35 cellular contexts compared by ENCODE assay signal in the genomic region with DNA sequence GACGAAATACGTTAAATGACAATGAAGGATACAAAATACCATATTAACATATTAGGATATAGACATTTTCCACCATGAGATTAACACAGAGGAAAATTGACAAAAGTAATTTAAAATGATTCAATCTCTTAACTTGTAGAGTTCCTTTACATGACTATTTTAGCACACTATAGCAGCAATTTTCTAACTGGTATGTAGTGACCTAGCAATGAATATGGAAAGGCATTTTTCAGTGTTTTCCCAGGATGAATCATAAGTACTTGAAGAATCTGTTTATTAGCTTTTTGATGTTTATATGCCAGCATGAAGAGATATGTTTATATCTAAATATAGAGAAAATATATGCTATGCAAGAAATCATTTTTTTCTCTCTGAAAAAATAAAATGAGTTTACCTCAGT.
"Had no signal": no experiment of that assay in that cellular context is flagged by ENCODE, and none has a peak within 500 bp of the region (broad histone marks: within the 10 kb centered on the region; RNA-seq: fewer than 3 reads in every experiment).

No MANE protein-coding gene starts in this region.

- H3K4me3 ChIP-seq: ascending aorta, breast epithelium, cardiac muscle cell, colonic mucosa, esophagus squamous epithelium, gastroesophageal sphincter had no signal

- H3K27ac Mint-ChIP-seq: activated CD4-positive, alpha-beta memory T cell treated with anti-CD3 and anti-CD28 coated beads for 36 hours; activated CD4-positive, alpha-beta T cell treated with anti-CD3 and anti-CD28 coated beads for 36 hours; activated CD4-positive, alpha-beta T cell treated with anti-CD3 and anti-CD28 coated beads, Interleukin-2, amount 10 ng/mL, durations not matched to agents 24 days and 14 days; activated CD8-positive, alpha-beta memory T cell treated with anti-CD3 and anti-CD28 coated beads, Interleukin-2, amount 10 ng/mL, durations not matched to agents 7 days and 5 days; activated CD8-positive, alpha-beta T cell treated with anti-CD3 and anti-CD28 coated beads, Interleukin-2, amount 10 ng/mL, durations not matched to agents 7 days and 5 days; activated naive CD4-positive, alpha-beta T cell treated with anti-CD3 and anti-CD28 coated beads for 36 hours; activated naive CD4-positive, alpha-beta T cell treated with anti-CD3 and anti-CD28 coated beads, Interleukin-2, amount 50 U/mL, for 72 hours; activated naive CD8-positive, alpha-beta T cell treated with anti-CD3 and anti-CD28 coated beads, Interleukin-2, amount 10 ng/mL, durations not matched to agents 7 days and 5 days; activated T-helper 1 cell treated with anti-CD3 and anti-CD28 coated beads, Interleukin-12 subunit alpha, Interleukin-12 subunit beta, Interleukin-2, Interleukin-4 antibody, amounts not matched to agents 30 ng/mL and 10 ng/mL and 1 ng/mL, durations not matched to agents 14 hours and 24 hours and 36 hours; activated T-helper 2 cell treated with anti-CD3 and anti-CD28 coated beads, Interferon-gamma antibody, Interleukin-2, Interleukin-4, amounts not matched to agents 10 μg/mL and 5 μg/mL and 100 μg/mL, durations not matched to agents 14 hours and 24 hours and 36 hours; brain; T-helper 17 cell; T-helper 2 cell treated with Interferon-gamma antibody and Interleukin-4, amounts not matched to agents 5 μg/mL and 100 μg/mL, for 36 hours had no signal

- DNase-seq: activated CD4-positive, alpha-beta memory T cell treated with anti-CD3 and anti-CD28 coated beads for 36 hours; activated CD4-positive, alpha-beta T cell treated with anti-CD3 and anti-CD28 coated beads for 36 hours; activated CD4-positive, alpha-beta T cell treated with anti-CD3 and anti-CD28 coated beads, Interleukin-2, amount 10 ng/mL, durations not matched to agents 24 days and 14 days; activated CD4-positive, CD25-positive, alpha-beta regulatory T cell; activated CD4-positive, CD25-positive, alpha-beta regulatory T cell treated with anti-CD3 and anti-CD28 coated beads, Interleukin-2, amount 50 U/mL, for 72 hours; activated CD8-positive, alpha-beta memory T cell treated with anti-CD3 and anti-CD28 coated beads, Interleukin-2, amount 10 ng/mL, durations not matched to agents 7 days and 5 days; activated CD8-positive, alpha-beta memory T cell treated with anti-CD3 and anti-CD28 coated beads, Interleukin-2, amount 50 U/mL, for 4 hours; activated CD8-positive, alpha-beta T cell treated with anti-CD3 and anti-CD28 coated beads, Interleukin-2, amount 10 ng/mL, durations not matched to agents 7 days and 5 days; activated effector memory CD4-positive, alpha-beta T cell treated with anti-CD3 and anti-CD28 coated beads, Interleukin-2, amount 50 U/mL, for 16 hours; activated naive CD4-positive, alpha-beta T cell treated with anti-CD3 and anti-CD28 coated beads for 36 hours; activated naive CD8-positive, alpha-beta T cell treated with anti-CD3 and anti-CD28 coated beads, Interleukin-2, amount 10 ng/mL, durations not matched to agents 7 days and 5 days; activated T-cell treated with anti-CD3 and anti-CD28 coated beads, Interleukin-2, amount 50 U/mL, for 1 hour; activated T-cell treated with anti-CD3 and anti-CD28 coated beads, Interleukin-2, amount 50 U/mL, for 48 hours; central memory CD4-positive, alpha-beta T cell; cerebellar nuclear complex; colonic mucosa; effector CD8-positive, alpha-beta T cell; esophagus squamous epithelium; foreskin melanocyte; T-helper 1 cell; T-helper 17 cell; T1000; WERI-Rb-1 had no signal

- H3K36me3 Mint-ChIP-seq: activated CD4-positive, alpha-beta memory T cell treated with anti-CD3 and anti-CD28 coated beads for 36 hours; activated CD8-positive, alpha-beta memory T cell treated with anti-CD3 and anti-CD28 coated beads, Interleukin-2, amount 10 ng/mL, durations not matched to agents 7 days and 5 days; activated naive CD4-positive, alpha-beta T cell treated with anti-CD3 and anti-CD28 coated beads, Interleukin-2, amount 50 U/mL, for 72 hours; activated naive CD8-positive, alpha-beta T cell treated with anti-CD3 and anti-CD28 coated beads, Interleukin-2, amount 10 ng/mL, durations not matched to agents 7 days and 5 days; brain had no signal

- H3K36me3 ChIP-seq: ascending aorta, breast epithelium, cardiac muscle cell, colonic mucosa, esophagus squamous epithelium, gastroesophageal sphincter, WERI-Rb-1 had no signal

- H3K9me3 ChIP-seq: ascending aorta, breast epithelium, colonic mucosa, esophagus squamous epithelium, gastroesophageal sphincter had no signal

- H3K4me1 ChIP-seq: ascending aorta, breast epithelium, colonic mucosa, esophagus squamous epithelium, gastroesophageal sphincter had no signal

- ATAC-seq: activated CD4-positive, alpha-beta T cell treated with anti-CD3 and anti-CD28 coated beads for 36 hours; activated CD8-positive, alpha-beta memory T cell treated with anti-CD3 and anti-CD28 coated beads, Interleukin-2, amount 10 ng/mL, durations not matched to agents 7 days and 5 days; activated CD8-positive, alpha-beta T cell treated with anti-CD3 and anti-CD28 coated beads, Interleukin-2, amount 10 ng/mL, durations not matched to agents 7 days and 5 days; activated naive CD4-positive, alpha-beta T cell treated with anti-CD3 and anti-CD28 coated beads, Interleukin-2, amount 50 U/mL, for 72 hours; gastroesophageal sphincter; T-helper 17 cell had no signal

- H3K9me3 Mint-ChIP-seq: activated CD4-positive, alpha-beta T cell treated with anti-CD3 and anti-CD28 coated beads, Interleukin-2, amount 10 ng/mL, durations not matched to agents 24 days and 14 days; activated naive CD4-positive, alpha-beta T cell treated with anti-CD3 and anti-CD28 coated beads for 36 hours; activated T-helper 1 cell treated with anti-CD3 and anti-CD28 coated beads, Interleukin-12 subunit alpha, Interleukin-12 subunit beta, Interleukin-2, Interleukin-4 antibody, amounts not matched to agents 30 ng/mL and 10 ng/mL and 1 ng/mL, durations not matched to agents 14 hours and 24 hours and 36 hours had no signal

- H3K27ac ChIP-seq: ascending aorta, breast epithelium, cardiac muscle cell, colonic mucosa, epithelial cell of prostate, esophagus squamous epithelium, gastroesophageal sphincter, WERI-Rb-1 had no signal

- H3K27me3 ChIP-seq: ascending aorta, breast epithelium, cardiac muscle cell, colonic mucosa, esophagus squamous epithelium, gastroesophageal sphincter had no signal

- H3K27me3 Mint-ChIP-seq: activated CD4-positive, alpha-beta memory T cell treated with anti-CD3 and anti-CD28 coated beads for 36 hours; activated CD4-positive, alpha-beta T cell treated with anti-CD3 and anti-CD28 coated beads for 36 hours; activated CD4-positive, alpha-beta T cell treated with anti-CD3 and anti-CD28 coated beads, Interleukin-2, amount 10 ng/mL, durations not matched to agents 24 days and 14 days; activated CD8-positive, alpha-beta memory T cell treated with anti-CD3 and anti-CD28 coated beads, Interleukin-2, amount 10 ng/mL, durations not matched to agents 7 days and 5 days; activated naive CD8-positive, alpha-beta T cell treated with anti-CD3 and anti-CD28 coated beads, Interleukin-2, amount 10 ng/mL, durations not matched to agents 7 days and 5 days; brain; T-helper 17 cell had no signal

- H3K4me1 Mint-ChIP-seq: activated CD4-positive, alpha-beta T cell treated with anti-CD3 and anti-CD28 coated beads for 36 hours; activated CD4-positive, alpha-beta T cell treated with anti-CD3 and anti-CD28 coated beads, Interleukin-2, amount 10 ng/mL, durations not matched to agents 24 days and 14 days; activated CD8-positive, alpha-beta memory T cell treated with anti-CD3 and anti-CD28 coated beads, Interleukin-2, amount 10 ng/mL, durations not matched to agents 7 days and 5 days; activated naive CD8-positive, alpha-beta T cell treated with anti-CD3 and anti-CD28 coated beads, Interleukin-2, amount 10 ng/mL, durations not matched to agents 7 days and 5 days; brain; T-helper 17 cell had no signal

- FAIRE-seq: endometrium, endothelial cell of umbilical vein had no signal

- H3K4me3 Mint-ChIP-seq: activated CD4-positive, alpha-beta memory T cell treated with anti-CD3 and anti-CD28 coated beads for 36 hours; activated CD4-positive, alpha-beta T cell treated with anti-CD3 and anti-CD28 coated beads for 36 hours; activated CD4-positive, alpha-beta T cell treated with anti-CD3 and anti-CD28 coated beads, Interleukin-2, amount 10 ng/mL, durations not matched to agents 24 days and 14 days; activated CD8-positive, alpha-beta memory T cell treated with anti-CD3 and anti-CD28 coated beads, Interleukin-2, amount 10 ng/mL, durations not matched to agents 7 days and 5 days; activated CD8-positive, alpha-beta T cell treated with anti-CD3 and anti-CD28 coated beads, Interleukin-2, amount 10 ng/mL, durations not matched to agents 7 days and 5 days; activated naive CD4-positive, alpha-beta T cell treated with anti-CD3 and anti-CD28 coated beads for 36 hours; activated naive CD8-positive, alpha-beta T cell treated with anti-CD3 and anti-CD28 coated beads, Interleukin-2, amount 10 ng/mL, durations not matched to agents 7 days and 5 days; activated T-helper 1 cell treated with anti-CD3 and anti-CD28 coated beads, Interleukin-12 subunit alpha, Interleukin-12 subunit beta, Interleukin-2, Interleukin-4 antibody, amounts not matched to agents 30 ng/mL and 10 ng/mL and 1 ng/mL, durations not matched to agents 14 hours and 24 hours and 36 hours; brain; T-helper 17 cell; T-helper 2 cell treated with Interferon-gamma antibody and Interleukin-4, amounts not matched to agents 5 μg/mL and 100 μg/mL, for 36 hours had no signal
